ENCODE assay signal across 8 cellular contexts in the genomic region with DNA sequence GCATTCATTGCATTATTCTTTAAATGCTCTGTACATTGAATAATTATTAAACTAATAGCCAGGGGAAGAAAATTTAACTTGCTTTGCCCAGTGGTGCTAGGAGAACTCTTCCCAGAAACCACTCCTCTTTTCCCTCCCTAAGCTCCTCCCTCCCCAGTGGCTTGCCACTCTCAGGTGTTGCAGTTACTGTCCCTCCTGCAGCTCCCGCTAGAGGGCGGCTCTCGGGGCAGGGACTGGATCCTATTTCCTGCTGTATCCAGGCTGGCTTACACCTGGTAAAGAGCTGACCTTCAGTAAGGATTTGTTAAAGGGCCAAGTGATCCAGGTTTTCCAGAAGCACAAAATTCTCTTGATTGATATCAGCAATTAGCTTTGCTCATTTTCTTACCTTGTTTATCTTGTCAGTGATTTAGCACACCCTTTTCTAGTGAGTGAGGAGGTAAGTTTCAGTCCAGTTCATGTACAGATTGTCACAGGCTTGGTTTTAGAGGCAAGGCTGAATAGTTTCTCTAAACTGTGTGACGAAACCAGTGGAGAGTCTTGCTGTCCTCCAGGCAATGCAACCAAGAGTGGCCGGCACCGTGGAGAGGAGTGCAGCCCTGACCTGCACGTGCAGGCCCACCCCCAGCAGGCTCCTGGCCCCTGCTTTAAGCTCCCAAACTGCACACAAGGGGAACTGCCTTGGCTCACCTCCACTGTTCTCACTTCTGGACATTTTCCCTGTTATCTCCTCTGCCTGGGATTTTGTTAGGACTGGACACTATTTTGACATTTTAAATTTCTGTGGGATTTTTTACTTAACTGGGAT.
A peak's percentile ranks its signal among the peaks of the same experiment; 100 is the strongest.
DNase-seq lines count a peak whose midpoint lies in the region; ATAC-seq, FAIRE-seq and TF ChIP-seq lines count a peak whose summit lies in the region.

No MANE protein-coding gene starts in this region.

- POLR2A ChIA-PET in A673 (lab: Charles Lee; ENCODE audit: low non-redundant PET): no interaction called here
- POLR2A ChIA-PET in activated CD4-positive, alpha-beta T cell treated with anti-CD3 and anti-CD28 coated beads, Interleukin-2, amount 10 ng/mL, durations not matched to agents 7 days and 5 days (lab: Charles Lee): no interaction called here

- no peak for FAIRE-seq in GM12891 (lab: Jason Lieb, UNC)

- no peak overlapping the region for H3K4me3 Mint-ChIP-seq in activated CD4-positive, alpha-beta T cell treated with anti-CD3 and anti-CD28 coated beads, Interleukin-2, amount 10 ng/mL, durations not matched to agents 7 days and 5 days

- H3K27me3 ChIP-seq in A673 (replicated peaks; ENCODE audit: insufficient read depth, low read depth, low read length, poor library complexity): no peaks in the 10 kb centered on the region

- no peaks in the 10 kb centered on the region for H3K4me1 Mint-ChIP-seq in activated CD4-positive, alpha-beta T cell treated with anti-CD3 and anti-CD28 coated beads, Interleukin-2, amount 10 ng/mL, durations not matched to agents 7 days and 5 days

- H3K4me3 ChIP-seq in A673 (ENCODE audit: low read depth, low read length, poor library complexity, severe bottlenecking): no peak overlapping the region

- TF ChIP-seq POLR2A in GM12891 (IDR thresholded peaks at IDR 0.05; ENCODE audit: low read depth, low read length): no peak

- H3K9me3 Mint-ChIP-seq in activated CD4-positive, alpha-beta T cell treated with anti-CD3 and anti-CD28 coated beads, Interleukin-2, amount 10 ng/mL, durations not matched to agents 7 days and 5 days: no peaks in the 10 kb centered on the region

- ATAC-seq in HG02678 (IDR thresholded peaks at IDR 0.05; ENCODE audit: unreplicated experiment): peak; percentile 79
- ATAC-seq in left ventricle myocardium superior: peak; percentile 66

- no TSS peak for BruUV-seq in A673 (replicated peaks; lab: Mats Ljungman, UMichigan)

- intact Hi-C loops in A673 (cut with micrococcal nuclease; ENCODE audit: unreplicated experiment): no loop called here
- intact Hi-C loops in left ventricle myocardium superior (cut with micrococcal nuclease): no loop called here

- peak; percentile 80 for TF ChIP-seq CTCF in A673 (conservative IDR thresholded peaks at IDR 0.05; ENCODE audit: low read depth, low read length)

- no peak overlapping the region for H3K27ac ChIP-seq in A673 (ENCODE audit: low read depth, low read length, poor library complexity, severe bottlenecking)

- DNase-seq in A673 (ENCODE audit: low spot score) (peak; percentile 67), GM12891 (ENCODE audit: insufficient read length, low spot score) (peak; percentile 41), NCI-H187 (lab: John Stamatoyannopoulos, UW) (peak; percentile 47 to 65), left ventricle myocardium superior (peak; percentile 64)
- DNase-seq in activated CD4-positive, alpha-beta T cell treated with anti-CD3 and anti-CD28 coated beads, Interleukin-2, amount 10 ng/mL, durations not matched to agents 7 days and 5 days: peak; percentile 19
- peak; percentile 53 for DNase-seq in stimulated activated CD8-positive, alpha-beta memory T cell treated with anti-CD3 and anti-CD28 coated beads, Interleukin-4, amount 100 ng/mL, for 48 hours
- no peak for DNase-seq in activated CD4-positive, CD25-positive, alpha-beta regulatory T cell (lab: John Stamatoyannopoulos, UW)

- H3K27me3 Mint-ChIP-seq in activated CD4-positive, alpha-beta T cell treated with anti-CD3 and anti-CD28 coated beads, Interleukin-2, amount 10 ng/mL, durations not matched to agents 7 days and 5 days: no peaks in the 10 kb centered on the region

- no peak overlapping the region for H3K27ac Mint-ChIP-seq in activated CD4-positive, alpha-beta T cell treated with anti-CD3 and anti-CD28 coated beads, Interleukin-2, amount 10 ng/mL, durations not matched to agents 7 days and 5 days

- no peaks in the 10 kb centered on the region for H3K9me3 ChIP-seq in A673 (ENCODE audit: low read depth, low read length, poor library complexity, severe bottlenecking)

- CTCF ChIA-PET in A673 (lab: Charles Lee): interaction anchor here (0.5 to 0.6 kb wide), 2 partner anchors 667 to 1234 kb away, joined by 3 to 6 read pairs; no protein-coding TSS in a partner anchor
- CTCF ChIA-PET in activated CD4-positive, alpha-beta T cell treated with anti-CD3 and anti-CD28 coated beads, Interleukin-2, amount 10 ng/mL, durations not matched to agents 7 days and 5 days (lab: Charles Lee): interaction anchor here (1.4 kb wide), 1 partner anchor 11 kb away, joined by 8 read pairs; no protein-coding TSS in a partner anchor

- no peaks in the 10 kb centered on the region for H3K36me3 Mint-ChIP-seq in activated CD4-positive, alpha-beta T cell treated with anti-CD3 and anti-CD28 coated beads, Interleukin-2, amount 10 ng/mL, durations not matched to agents 7 days and 5 days (ENCODE audit: low read depth)

- no peaks in the 10 kb centered on the region for H3K4me1 ChIP-seq in A673 (ENCODE audit: insufficient read depth, low read length, poor library complexity, severe bottlenecking)

- H3K36me3 ChIP-seq in A673 (ENCODE audit: insufficient read depth, low read length, poor library complexity, severe bottlenecking): no peaks in the 10 kb centered on the region

TF ChIP-seq in GM12891, 5 proteins besides CTCF, POLR2A, EP300 and RAD21:
- no peak for TF ChIP-seq TAF1 (IDR thresholded peaks at IDR 0.05; ENCODE audit: low read depth, low read length)
- TF ChIP-seq PAX5 (IDR thresholded peaks at IDR 0.05; ENCODE audit: insufficient read depth, low read length, severe bottlenecking): no peak
- no peak for TF ChIP-seq POLR2AphosphoS5 (IDR thresholded peaks at IDR 0.05; ENCODE audit: low read depth, low read length)
- no peak for TF ChIP-seq POU2F2 (IDR thresholded peaks at IDR 0.05; ENCODE audit: low read depth, low read length)
- no peak for TF ChIP-seq SPI1 (IDR thresholded peaks at IDR 0.05; ENCODE audit: low read depth, low read length)

Comparison
In these comparisons a context has a peak if more than half of its experiments do, and no peak if none do; other contexts are left out.
1. DNase-seq: peak in A673 (single experiment), GM12891 (single experiment), NCI-H187 (2 of 2), activated CD4-positive, alpha-beta T cell treated with anti-CD3 and anti-CD28 coated beads, Interleukin-2, amount 10 ng/mL, durations not matched to agents 7 days and 5 days (single experiment), left ventricle myocardium superior (single experiment) and stimulated activated CD8-positive, alpha-beta memory T cell treated with anti-CD3 and anti-CD28 coated beads, Interleukin-4, amount 100 ng/mL, for 48 hours (single experiment); none in activated CD4-positive, CD25-positive, alpha-beta regulatory T cell (0 of 4).